32 cellular contexts compared by ENCODE assay signal in the genomic region with DNA sequence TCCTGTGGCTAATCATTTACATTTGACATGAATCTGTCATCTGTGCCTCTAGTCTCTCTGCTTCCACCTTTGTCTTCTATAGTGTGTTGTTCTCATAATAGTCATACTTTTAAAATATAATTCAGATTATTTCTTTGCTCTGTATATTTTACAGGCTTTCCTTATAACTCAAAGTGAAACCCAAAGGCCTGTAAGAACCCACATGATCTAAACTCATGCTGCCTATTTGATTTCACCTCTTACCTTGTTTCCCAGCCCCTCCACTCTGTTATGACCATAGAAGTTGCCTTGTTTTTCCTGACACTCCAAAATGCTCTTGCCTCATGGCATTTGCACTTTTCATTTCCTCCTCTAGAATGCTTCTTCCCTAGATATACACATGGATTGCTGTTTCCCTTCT.
"Had no signal": no experiment of that assay in that cellular context is flagged by ENCODE, and none has a peak within 500 bp of the region (broad histone marks: within the 10 kb centered on the region; RNA-seq: fewer than 3 reads in every experiment).

No MANE protein-coding gene starts in this region.

- H3K9me3 ChIP-seq: ascending aorta, breast epithelium, colonic mucosa, esophagus muscularis mucosa, gastroesophageal sphincter, heart right ventricle had no signal

- H3K4me1 ChIP-seq: ascending aorta, breast epithelium, colonic mucosa, foreskin keratinocyte, gastroesophageal sphincter had no signal

- H3K4me3 ChIP-seq: ascending aorta, breast epithelium, cardiac muscle cell, colonic mucosa, esophagus muscularis mucosa, gastroesophageal sphincter, heart right ventricle had no signal

- H3K9me3 Mint-ChIP-seq: activated CD4-positive, alpha-beta memory T cell treated with anti-CD3 and anti-CD28 coated beads, Interleukin-2, amount 10 ng/mL, durations not matched to agents 7 days and 5 days; activated CD4-positive, alpha-beta T cell treated with anti-CD3 and anti-CD28 coated beads, Interleukin-2, amount 10 ng/mL, durations not matched to agents 7 days and 5 days; activated naive CD4-positive, alpha-beta T cell treated with anti-CD3 and anti-CD28 coated beads, Interleukin-2, amount 10 ng/mL, durations not matched to agents 7 days and 5 days; activated naive CD4-positive, alpha-beta T cell treated with anti-CD3 and anti-CD28 coated beads, Interleukin-2, amount 50 U/mL, for 72 hours; activated T-cell treated with anti-CD3 and anti-CD28 coated beads, Interleukin-2, amount 50 U/mL, for 24 hours; brain; endodermal cell; T-helper 2 cell treated with Interferon-gamma antibody and Interleukin-4, amounts not matched to agents 5 μg/mL and 100 μg/mL, for 36 hours had no signal

- DNase-seq: activated CD4-positive, alpha-beta memory T cell treated with anti-CD3 and anti-CD28 coated beads, Interleukin-2, amount 10 ng/mL, durations not matched to agents 7 days and 5 days; activated CD4-positive, alpha-beta T cell treated with anti-CD3 and anti-CD28 coated beads for 1 hour; activated CD4-positive, alpha-beta T cell treated with anti-CD3 and anti-CD28 coated beads for 4 hours; activated CD4-positive, alpha-beta T cell treated with anti-CD3 and anti-CD28 coated beads, Interleukin-2, amount 10 ng/mL, durations not matched to agents 7 days and 5 days; activated CD4-positive, alpha-beta T cell treated with anti-CD3 and anti-CD28 coated beads, Interleukin-2, amount 50 U/mL, for 4 hours; activated CD8-positive, alpha-beta memory T cell treated with anti-CD3 and anti-CD28 coated beads, Interleukin-2, amount 50 U/mL, for 48 hours; activated gamma-delta T cell; activated naive CD4-positive, alpha-beta T cell; activated naive CD4-positive, alpha-beta T cell treated with anti-CD3 and anti-CD28 coated beads, Interleukin-2, amount 10 ng/mL, durations not matched to agents 7 days and 5 days; activated naive CD8-positive, alpha-beta T cell treated with anti-CD3 and anti-CD28 coated beads, Interleukin-2, amount 10 ng/mL, durations not matched to agents 7 days and 5 days; activated T-cell treated with anti-CD3 and anti-CD28 coated beads for 4 hours; activated T-cell treated with anti-CD3 and anti-CD28 coated beads, Interleukin-2, amount 50 U/mL, for 24 hours; activated T-cell treated with anti-CD3 and anti-CD28 coated beads, Interleukin-2, amount 50 U/mL, for 72 hours; central memory CD4-positive, alpha-beta T cell; cerebellar nuclear complex; colonic mucosa; effector CD8-positive, alpha-beta T cell; endodermal cell; erythroblast; foreskin keratinocyte; heart right ventricle; T-helper 1 cell; T-helper 17 cell; T1000 had no signal

- H3K36me3 ChIP-seq: ascending aorta, breast epithelium, cardiac muscle cell, colonic mucosa, gastroesophageal sphincter, heart right ventricle had no signal

- H3K36me3 Mint-ChIP-seq: activated naive CD4-positive, alpha-beta T cell treated with anti-CD3 and anti-CD28 coated beads, Interleukin-2, amount 10 ng/mL, durations not matched to agents 7 days and 5 days; brain had no signal

- H3K4me1 Mint-ChIP-seq: activated CD4-positive, alpha-beta memory T cell treated with anti-CD3 and anti-CD28 coated beads, Interleukin-2, amount 10 ng/mL, durations not matched to agents 7 days and 5 days; activated CD4-positive, alpha-beta T cell treated with anti-CD3 and anti-CD28 coated beads, Interleukin-2, amount 10 ng/mL, durations not matched to agents 7 days and 5 days; activated naive CD4-positive, alpha-beta T cell treated with anti-CD3 and anti-CD28 coated beads, Interleukin-2, amount 10 ng/mL, durations not matched to agents 7 days and 5 days; brain had no signal

- H3K27me3 ChIP-seq: ascending aorta, breast epithelium, cardiac muscle cell, colonic mucosa, esophagus muscularis mucosa, foreskin keratinocyte, gastroesophageal sphincter, heart right ventricle had no signal

- H3K27ac ChIP-seq: ascending aorta, breast epithelium, cardiac muscle cell, colonic mucosa, esophagus muscularis mucosa, foreskin keratinocyte, gastroesophageal sphincter, heart right ventricle had no signal

- H3K27ac Mint-ChIP-seq: activated CD4-positive, alpha-beta memory T cell treated with anti-CD3 and anti-CD28 coated beads, Interleukin-2, amount 10 ng/mL, durations not matched to agents 7 days and 5 days; activated CD4-positive, alpha-beta T cell treated with anti-CD3 and anti-CD28 coated beads, Interleukin-2, amount 10 ng/mL, durations not matched to agents 7 days and 5 days; activated naive CD4-positive, alpha-beta T cell treated with anti-CD3 and anti-CD28 coated beads, Interleukin-2, amount 10 ng/mL, durations not matched to agents 7 days and 5 days; activated naive CD4-positive, alpha-beta T cell treated with anti-CD3 and anti-CD28 coated beads, Interleukin-2, amount 50 U/mL, for 72 hours; activated naive CD8-positive, alpha-beta T cell treated with anti-CD3 and anti-CD28 coated beads, Interleukin-2, amount 10 ng/mL, durations not matched to agents 7 days and 5 days; activated T-cell treated with anti-CD3 and anti-CD28 coated beads, Interleukin-2, amount 50 U/mL, for 24 hours; activated T-cell treated with anti-CD3 and anti-CD28 coated beads, Interleukin-2, amount 50 U/mL, for 72 hours; brain; endodermal cell; T-helper 17 cell; T-helper 2 cell treated with Interferon-gamma antibody and Interleukin-4, amounts not matched to agents 5 μg/mL and 100 μg/mL, for 36 hours had no signal

- H3K4me3 Mint-ChIP-seq: activated CD4-positive, alpha-beta memory T cell treated with anti-CD3 and anti-CD28 coated beads, Interleukin-2, amount 10 ng/mL, durations not matched to agents 7 days and 5 days; activated CD4-positive, alpha-beta T cell treated with anti-CD3 and anti-CD28 coated beads, Interleukin-2, amount 10 ng/mL, durations not matched to agents 7 days and 5 days; activated naive CD4-positive, alpha-beta T cell treated with anti-CD3 and anti-CD28 coated beads, Interleukin-2, amount 10 ng/mL, durations not matched to agents 7 days and 5 days; activated naive CD8-positive, alpha-beta T cell treated with anti-CD3 and anti-CD28 coated beads, Interleukin-2, amount 10 ng/mL, durations not matched to agents 7 days and 5 days; activated T-cell treated with anti-CD3 and anti-CD28 coated beads, Interleukin-2, amount 50 U/mL, for 24 hours; activated T-cell treated with anti-CD3 and anti-CD28 coated beads, Interleukin-2, amount 50 U/mL, for 72 hours; brain; endodermal cell; T-helper 17 cell; T-helper 2 cell treated with Interferon-gamma antibody and Interleukin-4, amounts not matched to agents 5 μg/mL and 100 μg/mL, for 36 hours had no signal

- ATAC-seq: activated naive CD4-positive, alpha-beta T cell treated with anti-CD3 and anti-CD28 coated beads, Interleukin-2, amount 50 U/mL, for 72 hours; activated T-cell treated with anti-CD3 and anti-CD28 coated beads, Interleukin-2, amount 50 U/mL, for 72 hours; foreskin keratinocyte; gastroesophageal sphincter; heart right ventricle; T-helper 17 cell had no signal

- H3K27me3 Mint-ChIP-seq: activated CD4-positive, alpha-beta memory T cell treated with anti-CD3 and anti-CD28 coated beads, Interleukin-2, amount 10 ng/mL, durations not matched to agents 7 days and 5 days; activated CD4-positive, alpha-beta T cell treated with anti-CD3 and anti-CD28 coated beads, Interleukin-2, amount 10 ng/mL, durations not matched to agents 7 days and 5 days; activated naive CD4-positive, alpha-beta T cell treated with anti-CD3 and anti-CD28 coated beads, Interleukin-2, amount 10 ng/mL, durations not matched to agents 7 days and 5 days; activated naive CD8-positive, alpha-beta T cell treated with anti-CD3 and anti-CD28 coated beads, Interleukin-2, amount 10 ng/mL, durations not matched to agents 7 days and 5 days; activated T-cell treated with anti-CD3 and anti-CD28 coated beads, Interleukin-2, amount 50 U/mL, for 24 hours; brain; T-helper 17 cell had no signal
